Comparison of ENCODE assay signal across 8 cellular contexts in the genomic region with DNA sequence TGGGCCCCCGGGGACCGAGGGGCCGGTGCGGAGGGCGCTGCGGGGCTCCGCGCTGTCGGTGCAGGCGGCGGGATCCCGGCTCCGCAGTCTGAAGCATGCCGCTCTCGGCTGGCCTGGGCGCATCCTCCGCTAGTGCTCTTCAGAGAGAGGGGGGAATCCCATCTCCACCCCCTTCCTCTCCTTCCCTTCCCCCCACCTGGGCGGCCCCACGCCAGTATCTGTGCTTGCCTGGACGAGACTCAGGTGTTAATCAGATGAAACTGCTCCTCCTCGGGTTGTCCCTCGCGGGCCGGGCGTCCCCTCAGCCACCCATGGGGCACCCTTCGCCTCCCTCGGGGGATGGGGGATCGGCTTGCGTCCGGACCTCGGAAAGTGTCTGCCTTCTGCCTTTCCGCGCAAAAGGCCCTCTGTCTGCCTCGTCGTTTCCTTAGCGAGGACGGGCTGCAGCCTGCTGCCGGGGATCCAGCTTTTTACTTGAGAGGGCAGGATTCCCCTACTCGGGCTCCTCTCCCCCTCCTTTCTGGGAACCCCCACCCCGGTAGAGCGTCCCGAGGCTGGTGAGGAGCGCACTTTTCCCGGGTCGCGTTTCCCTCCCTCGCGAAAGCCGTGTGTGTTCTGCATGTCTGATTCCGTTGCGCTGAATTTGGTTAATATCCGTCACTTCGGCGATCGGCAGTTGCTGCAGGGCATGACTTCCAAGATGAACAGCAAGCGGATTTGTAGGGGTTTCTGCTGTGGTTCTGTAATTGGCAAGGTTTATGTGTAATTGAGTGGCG. TPM values are rescaled to one million over a fixed set of nuclear protein-coding genes. Genes with fewer than 3 reads are reported as not detected.
DNase-seq lines count a peak whose midpoint lies in the region; ATAC-seq, FAIRE-seq and TF ChIP-seq lines count a peak whose summit lies in the region.

No MANE protein-coding gene starts in this region.

- POLR2A ChIA-PET in AG04449 (lab: Yijun Ruan, JAX): no interaction called here

- DNase-seq in AG04449 (ENCODE audit: low read depth, low spot score) (no peak), HTR-8/SVneo (ENCODE audit: insufficient read length, low spot score) (peak; percentile 53), T-helper 9 cell (peak; percentile 30), sigmoid colon (peak; percentile 68), GM19240 (ENCODE audit: insufficient read length, low spot score) (no peak)

- peak overlapping the region; percentile 91 to 96 (median 93) for H3K27ac ChIP-seq in sigmoid colon

- H3K36me3 ChIP-seq in sigmoid colon: no peaks in the 10 kb centered on the region

- H3K36me3 Mint-ChIP-seq in brain: no peaks in the 10 kb centered on the region

- peak; percentile 98 for FAIRE-seq in HTR-8/SVneo (lab: Jason Lieb, UNC)

- peak overlapping the region; percentile 65 to 84 (median 73) for H3K27ac Mint-ChIP-seq in brain

- H3K9me3 ChIP-seq in iPS-18c (ENCODE audit: control insufficient read depth, insufficient read depth, low read length) (no peaks in the 10 kb centered on the region), sigmoid colon (no peaks in the 10 kb centered on the region)

- no peak for TF ChIP-seq POLR2A in sigmoid colon (IDR thresholded peaks at IDR 0.05)

- peaks cover 57% of the 10 kb centered on the region for H3K4me1 Mint-ChIP-seq in brain

- H3K9me3 Mint-ChIP-seq in brain: peaks cover 0 to 3% (median 0%) of the 10 kb centered on the region in 5 experiments

- ATAC-seq in GM18868 (IDR thresholded peaks at IDR 0.05; ENCODE audit: unreplicated experiment): peak; percentile 31

- intact Hi-C loops in sigmoid colon (cut with DNase I): loop anchor here (5.0 kb wide), 1 partner anchor 1097 kb away; a partner anchor contains a TSS

- no peak for TF ChIP-seq CTCF in AG04449 (IDR thresholded peaks at IDR 0.05; ENCODE audit: insufficient read depth, low read length, missing control alignments)
- no peak for TF ChIP-seq CTCF in brain (conservative IDR thresholded peaks at IDR 0.05)
- no peak for TF ChIP-seq CTCF in sigmoid colon (IDR thresholded peaks at IDR 0.05)

- 1% methylated on average over 57 of the region's 57 CpGs for WGBS in sigmoid colon, 2 donors

- H3K27me3 Mint-ChIP-seq in brain: peaks cover 22% of the 10 kb centered on the region

- H3K4me1 ChIP-seq in sigmoid colon: peaks cover 0 to 19% (median 12%) of the 10 kb centered on the region in 4 donors

- H3K4me3 Mint-ChIP-seq in brain: peak overlapping the region; percentile 86 to 93 (median 90)

- no peaks in the 10 kb centered on the region for H3K27me3 ChIP-seq in sigmoid colon

- CTCF ChIA-PET in AG04449 (lab: Yijun Ruan, JAX): interaction anchor here (2.3 kb wide), 1 partner anchor 11 kb away, joined by 32 read pairs; no protein-coding TSS in a partner anchor

- peak overlapping the region; percentile 91 for H3K4me3 ChIP-seq in AG04449 (ENCODE audit: low read depth, low read length)
- peak overlapping the region; percentile 95 for H3K4me3 ChIP-seq in iPS-18c (ENCODE audit: insufficient read depth, low read depth, low read length)
- peak overlapping the region; percentile 52 to 97 (median 82) for H3K4me3 ChIP-seq in sigmoid colon

- no peak for TF ChIP-seq EP300 in sigmoid colon (IDR thresholded peaks at IDR 0.05)

RNA-seq across cellular contexts. Expression of a gene that starts 1.1 kb away (rescaled TPM):
- polyA plus RNA-seq in brain (ENCODE audit: insufficient read depth, low read depth, low replicate concordance): 14.5 TPM
- 10 to 100 TPM; 13.4 to 20.3 (median 14.9) TPM for total RNA-seq in sigmoid colon
- polyA plus RNA-seq in sigmoid colon: 10 to 100 TPM in 2 of 3 donors, 1 to 10 TPM in 1; 5.4 to 17.3 (median 10.2) TPM

RNA-seq across cellular contexts. Expression of a gene that starts 22.9 kb away (rescaled TPM):
- polyA plus RNA-seq in brain (ENCODE audit: insufficient read depth, low read depth, low replicate concordance) (not detected), sigmoid colon (1 to 10 TPM in 1 of 3 donors, under 1 TPM in 1, not detected in 1; 0.54 to 1.2 TPM)
- total RNA-seq in sigmoid colon: not detected

Comparison
In these comparisons a context has a peak if more than half of its experiments do, and no peak if none do; other contexts are left out.
1. DNase-seq: peak in HTR-8/SVneo (single experiment), T-helper 9 cell (single experiment) and sigmoid colon (single experiment); none in AG04449 (single experiment) and GM19240 (single experiment).
2. Peak in every context shown above with its lines, with median percentiles within 50 percentile points of each other: H3K4me3 ChIP-seq.